Comparison of ENCODE assay signal across 1 cellular context in the genomic region with DNA sequence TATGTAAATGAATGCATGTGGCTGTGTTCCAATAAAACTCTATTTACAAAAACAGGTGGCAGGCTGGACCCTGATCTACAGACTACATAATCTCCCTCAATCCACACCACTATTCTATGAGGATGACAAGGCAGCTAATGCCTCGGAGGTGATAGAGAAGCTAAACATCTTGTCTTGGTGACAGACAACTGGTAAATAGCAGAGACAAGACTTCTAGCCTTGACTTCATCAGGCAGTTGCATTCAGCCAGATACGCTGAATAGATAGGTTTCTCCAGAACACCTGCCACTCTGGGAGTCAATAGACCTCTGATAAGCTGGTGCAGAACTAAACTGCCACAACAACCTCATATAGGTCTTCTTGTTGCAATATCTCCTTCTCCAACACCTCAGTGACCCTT.
TF ChIP-seq lines count a peak whose summit lies in the region.

No MANE protein-coding gene starts in this region.

TF ChIP-seq in HepG2, 621 proteins besides CTCF, POLR2A, EP300 and RAD21:
- TF ChIP-seq TCF7L2 (IDR thresholded peaks at IDR 0.05; ENCODE audit: low read depth, low read length) (no peak), MTERF4 (CRISPR knock-in tag; IDR thresholded peaks at IDR 0.05) (no peak), THAP9 (CRISPR knock-in tag; IDR thresholded peaks at IDR 0.05; ENCODE audit: borderline replicate concordance) (no peak), HCFC1 (IDR thresholded peaks at IDR 0.05; ENCODE audit: low read depth, low read length) (no peak), RFXAP (CRISPR knock-in tag; IDR thresholded peaks at IDR 0.05; ENCODE audit: borderline replicate concordance) (no peak), ZNF652 (CRISPR knock-in tag; IDR thresholded peaks at IDR 0.05; ENCODE audit: borderline replicate concordance, low read depth) (no peak), CHD2 (IDR thresholded peaks at IDR 0.05; ENCODE audit: low read depth, low read length) (no peak), ZNF451 (CRISPR knock-in tag; IDR thresholded peaks at IDR 0.05) (no peak), ZNF143 (CRISPR knock-in tag; IDR thresholded peaks at IDR 0.05) (no peak), SAP130 (CRISPR knock-in tag; IDR thresholded peaks at IDR 0.05; ENCODE audit: low read depth) (no peak), ZMAT3 (CRISPR knock-in tag; conservative IDR thresholded peaks at IDR 0.05) (no peak), ZNF318 (CRISPR knock-in tag; IDR thresholded peaks at IDR 0.05) (no peak), KMT2B (CRISPR knock-in tag; IDR thresholded peaks at IDR 0.05) (no peak), ZFP1 (CRISPR knock-in tag; IDR thresholded peaks at IDR 0.05) (no peak), RARA (CRISPR knock-in tag; IDR thresholded peaks at IDR 0.05) (no peak), ZNF772 (CRISPR knock-in tag; IDR thresholded peaks at IDR 0.05) (no peak), SNAI1 (CRISPR knock-in tag; IDR thresholded peaks at IDR 0.05; ENCODE audit: borderline replicate concordance) (no peak), POLR2AphosphoS5 (IDR thresholded peaks at IDR 0.05; ENCODE audit: low read depth, low read length) (no peak), ZNF205 (CRISPR knock-in tag; IDR thresholded peaks at IDR 0.05) (no peak)
